1 cellular context compared by ENCODE assay signal in the genomic region with DNA sequence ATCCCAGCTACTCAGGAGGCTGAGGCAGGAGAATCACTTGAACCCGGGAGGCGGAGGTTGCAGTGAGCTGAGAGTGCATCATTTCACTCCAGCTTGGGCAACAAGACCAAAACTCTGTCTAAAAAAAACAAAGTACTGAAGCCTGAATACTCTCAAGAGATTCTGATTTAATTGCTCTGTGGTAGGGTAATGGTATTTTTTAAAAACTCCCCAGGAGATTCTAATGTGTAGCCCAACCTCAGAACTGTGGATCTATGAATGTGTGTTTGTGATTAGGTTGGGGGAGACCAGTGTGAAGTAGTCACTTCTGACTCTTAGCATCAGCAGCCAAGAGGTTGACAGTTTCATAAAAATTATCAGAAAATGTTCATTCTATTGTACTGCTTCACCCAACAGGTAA.
TF ChIP-seq lines count a peak whose summit lies in the region.

No MANE protein-coding gene starts in this region.

TF ChIP-seq in GM12878, 131 proteins besides CTCF, POLR2A, EP300 and RAD21:
- peak; percentile 75 for TF ChIP-seq MTA2 (IDR thresholded peaks at IDR 0.05; ENCODE audit: low read depth)
- TF ChIP-seq, protein P1, sequence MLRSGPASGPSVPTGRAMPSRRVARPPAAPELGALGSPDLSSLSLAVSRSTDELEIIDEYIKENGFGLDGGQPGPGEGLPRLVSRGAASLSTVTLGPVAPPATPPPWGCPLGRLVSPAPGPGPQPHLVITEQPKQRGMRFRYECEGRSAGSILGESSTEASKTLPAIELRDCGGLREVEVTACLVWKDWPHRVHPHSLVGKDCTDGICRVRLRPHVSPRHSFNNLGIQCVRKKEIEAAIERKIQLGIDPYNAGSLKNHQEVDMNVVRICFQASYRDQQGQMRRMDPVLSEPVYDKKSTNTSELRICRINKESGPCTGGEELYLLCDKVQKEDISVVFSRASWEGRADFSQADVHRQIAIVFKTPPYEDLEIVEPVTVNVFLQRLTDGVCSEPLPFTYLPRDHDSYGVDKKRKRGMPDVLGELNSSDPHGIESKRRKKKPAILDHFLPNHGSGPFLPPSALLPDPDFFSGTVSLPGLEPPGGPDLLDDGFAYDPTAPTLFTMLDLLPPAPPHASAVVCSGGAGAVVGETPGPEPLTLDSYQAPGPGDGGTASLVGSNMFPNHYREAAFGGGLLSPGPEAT (IDR thresholded peaks at IDR 0.05; ENCODE audit: low read depth), result peak; percentile 61; the same call in 1 of the 2 replicates
- TF ChIP-seq CEBPB (IDR thresholded peaks at IDR 0.05; ENCODE audit: borderline replicate concordance in 1 of 2, low read depth in 2 of 2, low read length in 2 of 2), result no peak
- no peak for TF ChIP-seq CBX3 (IDR thresholded peaks at IDR 0.05; ENCODE audit: borderline replicate concordance, low read depth)
- peak; percentile 55 for TF ChIP-seq MEF2B (IDR thresholded peaks at IDR 0.05; ENCODE audit: partially characterized antibody, poor library complexity, severe bottlenecking)
- peak; percentile 24; the same call in 1 of the 2 replicates for TF ChIP-seq DPF2 (IDR thresholded peaks at IDR 0.05)
- 0 out of 2 replicates have a peak, but pooled peaks have one; percentile 13 for TF ChIP-seq BCL11A (IDR thresholded peaks at IDR 0.05; ENCODE audit: low read depth, low read length)
